Comparison of ENCODE assay signal across 1 cellular context in genomic region chr20:8853805-8854338, GRCh38.
TF ChIP-seq lines count a peak whose summit lies in the region.

No MANE protein-coding gene starts in this region.

TF ChIP-seq in HCT116, 20 proteins besides CTCF, POLR2A, EP300 and RAD21 (continued from another document):
- no peak for TF ChIP-seq REST (IDR thresholded peaks at IDR 0.05; ENCODE audit: low read depth)
- TF ChIP-seq POLR2AphosphoS5 (IDR thresholded peaks at IDR 0.05; ENCODE audit: low read depth, low read length): no peak
- TF ChIP-seq SIN3A (IDR thresholded peaks at IDR 0.05; ENCODE audit: low read depth): no peak
- no peak for TF ChIP-seq ZBTB33 (IDR thresholded peaks at IDR 0.05; ENCODE audit: extremely low read depth, insufficient replicate concordance, low read length)
